17 cellular contexts compared by ENCODE assay signal in the genomic region with DNA sequence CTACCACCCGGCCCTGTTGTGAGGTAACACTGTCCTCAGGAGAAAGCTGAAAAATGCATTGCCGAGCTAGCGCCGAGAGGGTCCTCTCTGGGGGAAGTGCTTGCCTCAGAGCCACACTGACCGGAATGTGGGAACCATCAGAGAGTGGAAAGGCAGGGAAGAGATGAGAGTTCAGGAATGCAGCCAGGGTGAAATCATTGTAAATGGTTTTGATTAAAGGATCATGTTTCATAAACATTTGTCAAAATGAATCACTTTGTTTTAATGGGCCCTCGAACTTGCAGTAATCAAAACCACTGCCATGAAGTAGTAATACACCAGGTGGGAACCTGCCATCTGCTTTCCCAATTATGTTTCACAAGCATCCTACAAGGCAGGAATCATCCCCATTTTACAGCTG. TPM values are rescaled to one million over a fixed set of nuclear protein-coding genes. Genes with fewer than 3 reads are reported as not detected.
A peak's percentile ranks its signal among the peaks of the same experiment; 100 is the strongest.
DNase-seq lines count a peak whose midpoint lies in the region; ATAC-seq and TF ChIP-seq lines count a peak whose summit lies in the region.
"Had no signal": no experiment of that assay in that cellular context is flagged by ENCODE, and none has a peak within 500 bp of the region (broad histone marks: within the 10 kb centered on the region; RNA-seq: fewer than 3 reads in every experiment).

No MANE protein-coding gene starts in this region.

- H3K79me2 ChIP-seq in H9 (ENCODE audit: insufficient read depth, low read length) (no peaks in the 10 kb centered on the region), hepatocyte (no peaks in the 10 kb centered on the region)

- intact Hi-C loops in lower lobe of right lung (cut with DNase I) (no loop called here), vagina (cut with DNase I) (no loop called here), A673 (cut with micrococcal nuclease; ENCODE audit: unreplicated experiment) (loop anchor here (5.0 kb wide), 1 partner anchor 199 kb away; no protein-coding TSS in a partner anchor)

- H3K4ac ChIP-seq in H9 (ENCODE audit: low read depth, low read length): no peak overlapping the region

- DNase-seq in AG10803 (ENCODE audit: low read depth): peak; percentile 85
- no peak for DNase-seq in H9
- DNase-seq in adipocyte (ENCODE audit: low read depth): peak; percentile 83
- peak; percentile 13 for DNase-seq in hepatocyte (ENCODE audit: low spot score)
- no peak for DNase-seq in lower lobe of right lung
- DNase-seq in vagina (ENCODE audit: extremely low spot score in 2 of 2): no peak
- no peak for DNase-seq in MV-4-11 (lab: John Stamatoyannopoulos, UW)
- no peak for DNase-seq in A673 (ENCODE audit: low spot score)
- DNase-seq: activated naive CD4-positive, alpha-beta T cell treated with Interleukin-2 at 50 U/mL for 16 hours; CD4-positive, alpha-beta T cell; left lung; natural killer cell; retina; stimulated activated CD4-positive, alpha-beta T cell treated with anti-CD3 and anti-CD28 coated beads, Interleukin-4, amount 100 ng/mL, for 1 hour had no signal

- no peak overlapping the region for H2AFZ ChIP-seq in H9 (ENCODE audit: low read length)
- no peak overlapping the region for H2AFZ ChIP-seq in hepatocyte

- H3K27me3 Mint-ChIP-seq in H9 (ENCODE audit: low read depth): no peaks in the 10 kb centered on the region; the same call in 1 of the 2 replicates
- H3K27me3 Mint-ChIP-seq: CD4-positive, alpha-beta T cell; type B pancreatic cell had no signal

- H3K4me1 ChIP-seq in H9 (ENCODE audit: insufficient read depth, low read length): no peaks in the 10 kb centered on the region
- H3K4me1 ChIP-seq in adipocyte (ENCODE audit: control insufficient read depth, insufficient read depth, low read length): peaks cover 9% of the 10 kb centered on the region
- H3K4me1 ChIP-seq in hepatocyte (ENCODE audit: insufficient read depth): no peaks in the 10 kb centered on the region
- no peaks in the 10 kb centered on the region for H3K4me1 ChIP-seq in lower lobe of right lung
- no peaks in the 10 kb centered on the region for H3K4me1 ChIP-seq in vagina
- no peaks in the 10 kb centered on the region for H3K4me1 ChIP-seq in A673 (ENCODE audit: insufficient read depth, low read length, poor library complexity, severe bottlenecking)
- H3K4me1 ChIP-seq: left lung had no signal

- H3K56ac ChIP-seq in H9 (ENCODE audit: insufficient read length, low read depth, low read length): no peak overlapping the region

- no peak overlapping the region for H3K4me3 Mint-ChIP-seq in H9
- H3K4me3 Mint-ChIP-seq: CD4-positive, alpha-beta T cell; natural killer cell; type B pancreatic cell had no signal

- H3K4me3 ChIP-seq in AG10803 (ENCODE audit: low read length) (no peak overlapping the region), adipocyte (ENCODE audit: low read length) (no peak overlapping the region), hepatocyte (no peak overlapping the region), lower lobe of right lung (no peak overlapping the region), vagina (no peak overlapping the region), A673 (ENCODE audit: low read depth, low read length, poor library complexity, severe bottlenecking) (no peak overlapping the region)
- H3K4me3 ChIP-seq: left lung had no signal

- H2BK20ac ChIP-seq in H9 (ENCODE audit: low read depth, low read length, poor library complexity, severe bottlenecking): no peak overlapping the region

- no peak overlapping the region for H2AK5ac ChIP-seq in H9 (ENCODE audit: insufficient read length, low read length)

- H4K20me1 ChIP-seq in H9 (ENCODE audit: control insufficient read depth, insufficient read depth, insufficient read length) (no peaks in the 10 kb centered on the region), hepatocyte (ENCODE audit: insufficient read depth, poor library complexity, severe bottlenecking) (no peaks in the 10 kb centered on the region)

- CTCF ChIA-PET in A673 (lab: Charles Lee): no interaction called here

- no peak overlapping the region for H2BK120ac ChIP-seq in H9 (ENCODE audit: low read depth, low read length, poor library complexity, severe bottlenecking)

- H3T11ph ChIP-seq in H9 (ENCODE audit: low read length): no peak overlapping the region

- H4K8ac ChIP-seq in H9 (replicated peaks; ENCODE audit: insufficient read length, low read depth, low read length): no peak overlapping the region

- POLR2A ChIA-PET in A673 (lab: Charles Lee; ENCODE audit: low non-redundant PET): interaction anchor here (0.7 kb wide), 1 partner anchor 14 kb away, joined by 4 read pairs; no protein-coding TSS in a partner anchor

- no peaks in the 10 kb centered on the region for H3K23me2 ChIP-seq in H9 (ENCODE audit: insufficient read length, low read depth, low read length, poor library complexity, severe bottlenecking)

- WGBS in H9 (ENCODE audit: extremely low coverage, insufficient read length, low lambda C conversion rate): no CpG with 5 or more reads among the region's 6 CpGs
- 48% methylated on average over 6 of the region's 6 CpGs for WGBS in hepatocyte (ENCODE audit: low lambda C conversion rate, missing lambda C conversion rate)

- TF ChIP-seq POLR2A in vagina (IDR thresholded peaks at IDR 0.05): no peak

- no peak overlapping the region for H3K14ac ChIP-seq in H9 (ENCODE audit: insufficient read depth, low read length)

- peak overlapping the region in 2 of 3 experiments; percentile 29 to 50; a peak in 2 of 7 replicates for H3K27ac Mint-ChIP-seq in H9
- H3K27ac Mint-ChIP-seq: CD4-positive, alpha-beta T cell; natural killer cell; type B pancreatic cell had no signal

- H4K5ac ChIP-seq in H9 (ENCODE audit: insufficient read length, low read depth, low read length): no peak overlapping the region

- H3K9me3 ChIP-seq in H9 (ENCODE audit: control insufficient read depth, low read depth, low read length): no peaks in the 10 kb centered on the region
- H3K9me3 ChIP-seq in adipocyte (ENCODE audit: control insufficient read depth, low read length): no peaks in the 10 kb centered on the region
- no peaks in the 10 kb centered on the region for H3K9me3 ChIP-seq in hepatocyte (ENCODE audit: low read depth)
- H3K9me3 ChIP-seq in lower lobe of right lung: no peaks in the 10 kb centered on the region
- no peaks in the 10 kb centered on the region for H3K9me3 ChIP-seq in vagina
- no peaks in the 10 kb centered on the region for H3K9me3 ChIP-seq in A673 (ENCODE audit: low read depth, low read length, poor library complexity, severe bottlenecking)
- H3K9me3 ChIP-seq: left lung had no signal

- no peak overlapping the region for H2BK12ac ChIP-seq in H9 (ENCODE audit: insufficient read length, low read depth, low read length)

- no peak for TF ChIP-seq CTCF in AG10803 (conservative IDR thresholded peaks at IDR 0.05; ENCODE audit: low read length)
- TF ChIP-seq CTCF in H9 (conservative IDR thresholded peaks at IDR 0.05): no peak
- no peak for TF ChIP-seq CTCF in hepatocyte (IDR thresholded peaks at IDR 0.05; ENCODE audit: poor library complexity)
- no peak for TF ChIP-seq CTCF in lower lobe of right lung (IDR thresholded peaks at IDR 0.05)
- no peak for TF ChIP-seq CTCF in vagina (IDR thresholded peaks at IDR 0.05)
- TF ChIP-seq CTCF in A673 (conservative IDR thresholded peaks at IDR 0.05; ENCODE audit: low read depth, low read length): no peak

- H3K79me1 ChIP-seq in H9 (ENCODE audit: insufficient read depth, low read depth, low read length, poor library complexity, severe bottlenecking): no peaks in the 10 kb centered on the region

- H3K36me3 ChIP-seq in adipocyte (ENCODE audit: control insufficient read depth, insufficient read depth, low read length, severe bottlenecking): peaks cover 17% of the 10 kb centered on the region
- H3K36me3 ChIP-seq in hepatocyte (replicated peaks; ENCODE audit: insufficient read depth, low read depth): no peaks in the 10 kb centered on the region
- peaks cover 47% of the 10 kb centered on the region for H3K36me3 ChIP-seq in lower lobe of right lung
- H3K36me3 ChIP-seq in vagina: peaks cover 0 to 15% of the 10 kb centered on the region in 2 donors
- H3K36me3 ChIP-seq in A673 (ENCODE audit: insufficient read depth, low read length, poor library complexity, severe bottlenecking): peaks cover 56% of the 10 kb centered on the region

- H3K27ac ChIP-seq in H9 (ENCODE audit: insufficient read length, low read depth, low read length): no peak overlapping the region
- H3K27ac ChIP-seq in hepatocyte: no peak overlapping the region
- H3K27ac ChIP-seq in lower lobe of right lung: no peak overlapping the region
- no peak overlapping the region for H3K27ac ChIP-seq in vagina
- no peak overlapping the region for H3K27ac ChIP-seq in A673 (ENCODE audit: low read depth, low read length, poor library complexity, severe bottlenecking)
- H3K27ac ChIP-seq: left lung had no signal

- no peak overlapping the region for H3K4me2 ChIP-seq in H9 (ENCODE audit: insufficient read depth, insufficient read length, low read length)
- no peak overlapping the region for H3K4me2 ChIP-seq in hepatocyte

- peaks cover 4 to 5% of the 10 kb centered on the region in 2 experiments; a peak in 3 of 5 replicates for H3K9me3 Mint-ChIP-seq in H9
- H3K9me3 Mint-ChIP-seq: CD4-positive, alpha-beta T cell; natural killer cell; type B pancreatic cell had no signal

- no peak for ATAC-seq in lower lobe of right lung
- ATAC-seq: left lung, natural killer cell had no signal

- H3K36me3 Mint-ChIP-seq in H9 (ENCODE audit: insufficient read depth in 1 of 3, low read depth in 3 of 3): peaks cover 44 to 59% (median 51%) of the 10 kb centered on the region in 3 experiments

- H3K9ac ChIP-seq in H9 (ENCODE audit: extremely low read depth, insufficient read length, low read length): no peak overlapping the region
- H3K9ac ChIP-seq in adipocyte (ENCODE audit: low read length): no peak overlapping the region

- no peak overlapping the region for H3K23ac ChIP-seq in H9 (ENCODE audit: insufficient read length, low read depth, low read length)

- H3K27me3 ChIP-seq in H9 (ENCODE audit: insufficient read depth, low read length) (no peaks in the 10 kb centered on the region), adipocyte (replicated peaks; ENCODE audit: control insufficient read depth, insufficient read depth, low read length) (no peaks in the 10 kb centered on the region), hepatocyte (no peaks in the 10 kb centered on the region), lower lobe of right lung (ENCODE audit: low read depth) (no peaks in the 10 kb centered on the region), vagina (no peaks in the 10 kb centered on the region), A673 (replicated peaks; ENCODE audit: insufficient read depth, low read depth, low read length, poor library complexity) (no peaks in the 10 kb centered on the region)
- H3K27me3 ChIP-seq: left lung had no signal

- H3K18ac ChIP-seq in H9 (ENCODE audit: insufficient read length, low read depth, low read length): no peak overlapping the region

- no peaks in the 10 kb centered on the region for H3K9me2 ChIP-seq in hepatocyte (replicated peaks; ENCODE audit: insufficient read depth)

- BruUV-seq in A673 (replicated peaks; lab: Mats Ljungman, UMichigan): no TSS peak

- H4K91ac ChIP-seq in H9 (ENCODE audit: insufficient read length, low read depth, low read length): no peak overlapping the region

- H3K4me1 Mint-ChIP-seq in H9: no peaks in the 10 kb centered on the region

- no peak overlapping the region for H2BK5ac ChIP-seq in H9 (ENCODE audit: insufficient read length, low read length)

- H2BK15ac ChIP-seq in H9 (ENCODE audit: low read depth, low read length): no peak overlapping the region

RNA-seq across cellular contexts. Expression of gene IL17F, which starts 16.9 kb away (rescaled TPM):
- total RNA-seq in H9 (2021) (not detected in 2 replicates), hepatocyte (not detected in 2 replicates), lower lobe of right lung (not detected), vagina (not detected), A673 (2021) (not detected in 2 replicates)
- polyA plus RNA-seq in hepatocyte: not detected in 2 replicates
- total RNA-seq: CD4-positive, alpha-beta T cell; chondrocyte; left lung; natural killer cell; SK-MEL-5 had no signal

RNA-seq across cellular contexts. Expression of gene MCM3, which starts 23.3 kb away (rescaled TPM):
- 252 and 255 TPM in 2 replicates for total RNA-seq in H9 (2021)
- total RNA-seq in hepatocyte: 36.4 and 40.7 TPM in 2 replicates
- 32.6 and 33.8 TPM in 2 replicates for polyA plus RNA-seq in hepatocyte
- total RNA-seq in lower lobe of right lung: 25.6 TPM
- 36.3 TPM for total RNA-seq in vagina
- 233 and 240 TPM in 2 replicates for total RNA-seq in A673 (2021)

Comparison
In these comparisons a context has a peak if more than half of its experiments do, and no peak if none do; other contexts are left out.
1. DNase-seq: peak in AG10803 (single experiment), adipocyte (single experiment) and hepatocyte (single experiment); none in H9 (single experiment), lower lobe of right lung (single experiment), vagina (0 of 2), MV-4-11 (single experiment) and A673 (single experiment).